ENCODE assay signal across 9 cellular contexts in the genomic region with DNA sequence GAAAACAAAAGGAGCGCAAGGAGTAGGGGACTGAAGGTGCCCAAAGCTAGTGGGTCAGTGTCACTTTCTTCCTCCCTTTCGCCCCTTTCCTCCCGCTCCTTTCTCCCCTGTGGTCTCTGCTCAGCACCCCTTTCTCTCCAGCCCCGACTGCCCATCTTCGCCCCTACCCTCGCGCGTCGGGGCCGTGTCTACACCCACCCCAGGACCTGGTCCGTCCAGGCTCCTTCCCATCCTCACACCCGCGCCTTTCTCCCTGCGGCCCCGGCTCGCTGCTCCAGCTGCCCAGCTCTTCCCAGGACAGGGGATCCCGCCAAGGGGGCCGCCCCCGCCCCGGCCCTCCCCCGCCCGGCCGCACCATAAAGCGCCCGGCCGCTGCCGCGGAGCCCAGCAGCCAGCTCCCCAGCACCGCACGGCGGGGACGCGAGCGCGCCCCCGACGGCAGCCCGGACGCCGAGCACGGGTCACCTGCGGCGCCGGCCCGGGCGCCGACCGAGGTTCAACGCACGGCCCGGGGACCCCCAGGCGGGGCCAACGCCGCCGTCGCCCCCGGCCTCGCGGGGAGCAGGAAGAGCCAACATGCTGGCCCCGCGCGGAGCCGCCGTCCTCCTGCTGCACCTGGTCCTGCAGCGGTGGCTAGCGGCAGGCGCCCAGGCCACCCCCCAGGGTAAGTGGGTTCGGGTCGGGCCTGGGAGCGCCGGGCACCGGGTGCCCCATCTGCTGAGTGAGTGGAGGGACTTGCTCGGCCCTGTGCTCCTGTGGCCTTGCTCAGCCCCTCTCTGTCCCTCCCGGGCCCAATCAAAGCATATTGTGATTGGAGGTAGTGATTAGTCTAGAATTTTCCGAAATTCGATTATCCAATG. TPM values are rescaled to one million over a fixed set of nuclear protein-coding genes. Genes with fewer than 3 reads are reported as not detected.
DNase-seq lines count a peak whose midpoint lies in the region; ATAC-seq and TF ChIP-seq lines count a peak whose summit lies in the region.
"Had no signal": no experiment of that assay in that cellular context is flagged by ENCODE, and none has a peak within 500 bp of the region (broad histone marks: within the 10 kb centered on the region; RNA-seq: fewer than 3 reads in every experiment).

A gene (plus strand): TSS at position 387 of the 860 bp plus-strand sequence. CDS start 190 bp downstream, at position 577.

- peaks cover 7 to 64% (median 33%) of the 10 kb centered on the region in 3 donors for H3K27me3 ChIP-seq in stomach

- ATAC-seq in GM19397 (IDR thresholded peaks at IDR 0.05; ENCODE audit: unreplicated experiment) (no peak), GM21723 (IDR thresholded peaks at IDR 0.05; ENCODE audit: unreplicated experiment) (no peak)

- peaks cover 0 to 10% (median 6%) of the 10 kb centered on the region in 4 donors for H3K4me1 ChIP-seq in stomach

- H3K4me3 ChIP-seq in stomach: peak within 1 kb of the TSS; percentile 24 to 36 (median 30)

- no peaks in the 10 kb centered on the region for H3K36me3 Mint-ChIP-seq in T-helper 1 cell treated with Interleukin-12 subunit alpha and Interleukin-12 subunit beta and Interleukin-4 antibody, amounts not matched to agents 30 μg/mL and 1 μg/mL, for 36 hours (ENCODE audit: low read depth)

- TF ChIP-seq CTCF in stomach (IDR thresholded peaks at IDR 0.05): no peak

- 4 to 5% (median 5%) methylated on average over 69 to 76 of the region's 76 CpGs for WGBS in adipose tissue, 3 donors
- WGBS in stomach, 5 donors: 6 to 16% (median 7%) methylated on average over 24 to 76 of the region's 76 CpGs

- no peak within 1 kb of the TSS for H3K27ac Mint-ChIP-seq in T-helper 1 cell treated with Interleukin-12 subunit alpha and Interleukin-12 subunit beta and Interleukin-4 antibody, amounts not matched to agents 30 μg/mL and 1 μg/mL, for 36 hours

- TF ChIP-seq POLR2A in stomach (IDR thresholded peaks at IDR 0.05): no peak

- TF ChIP-seq EP300 in stomach (IDR thresholded peaks at IDR 0.05): no peak

- H3K9me3 ChIP-seq in stomach: no peaks in the 10 kb centered on the region

- H3K9me3 Mint-ChIP-seq in T-helper 1 cell treated with Interleukin-12 subunit alpha and Interleukin-12 subunit beta and Interleukin-4 antibody, amounts not matched to agents 30 μg/mL and 1 μg/mL, for 36 hours: no peaks in the 10 kb centered on the region

- H3K27ac ChIP-seq in adipose tissue (ENCODE audit: low read depth, low read length) (no peak within 1 kb of the TSS), stomach (no peak within 1 kb of the TSS)

- no peaks in the 10 kb centered on the region for H3K36me3 ChIP-seq in stomach

- DNase-seq in T-helper 1 cell (no peak), iPS-NIHi7 (ENCODE audit: extremely low spot score) (peak; percentile 66), stomach (no peak), GM19238 (ENCODE audit: insufficient read length, low spot score) (no peak)
- DNase-seq: SHP77 treated with DMSO at 0.1 percent for 48 hours had no signal

- H3K27me3 Mint-ChIP-seq in T-helper 1 cell treated with Interleukin-12 subunit alpha and Interleukin-12 subunit beta and Interleukin-4 antibody, amounts not matched to agents 30 μg/mL and 1 μg/mL, for 36 hours (ENCODE audit: low read depth): peaks cover 62% of the 10 kb centered on the region

- H3K4me3 Mint-ChIP-seq in T-helper 1 cell treated with Interleukin-12 subunit alpha and Interleukin-12 subunit beta and Interleukin-4 antibody, amounts not matched to agents 30 μg/mL and 1 μg/mL, for 36 hours: peak within 1 kb of the TSS; percentile 56

- intact Hi-C loops in stomach (cut with DNase I; ENCODE audit: low total_unique reads): no loop called here

- H3K4me1 Mint-ChIP-seq in T-helper 1 cell treated with Interleukin-12 subunit alpha and Interleukin-12 subunit beta and Interleukin-4 antibody, amounts not matched to agents 30 μg/mL and 1 μg/mL, for 36 hours (ENCODE audit: low read depth): peaks cover 21% of the 10 kb centered on the region

RNA-seq across cellular contexts. Expression of the gene that starts here (rescaled TPM):
- polyA plus RNA-seq in adipose tissue (10 to 100 TPM in 2 of 3 donors, 1 to 10 TPM in 1; 5.3 to 35.2 (median 25.1) TPM), stomach (1 to 10 TPM in 1 of 3 donors, under 1 TPM in 2; 0.19 to 9.8 (median 0.46) TPM)
- 10 to 100 TPM in 1 of 5 donors, 1 to 10 TPM in 3, not detected in 1; 5.3 to 38.2 (median 7.2) TPM for total RNA-seq in stomach
